ENCODE assay signal across 8 cellular contexts in the genomic region with DNA sequence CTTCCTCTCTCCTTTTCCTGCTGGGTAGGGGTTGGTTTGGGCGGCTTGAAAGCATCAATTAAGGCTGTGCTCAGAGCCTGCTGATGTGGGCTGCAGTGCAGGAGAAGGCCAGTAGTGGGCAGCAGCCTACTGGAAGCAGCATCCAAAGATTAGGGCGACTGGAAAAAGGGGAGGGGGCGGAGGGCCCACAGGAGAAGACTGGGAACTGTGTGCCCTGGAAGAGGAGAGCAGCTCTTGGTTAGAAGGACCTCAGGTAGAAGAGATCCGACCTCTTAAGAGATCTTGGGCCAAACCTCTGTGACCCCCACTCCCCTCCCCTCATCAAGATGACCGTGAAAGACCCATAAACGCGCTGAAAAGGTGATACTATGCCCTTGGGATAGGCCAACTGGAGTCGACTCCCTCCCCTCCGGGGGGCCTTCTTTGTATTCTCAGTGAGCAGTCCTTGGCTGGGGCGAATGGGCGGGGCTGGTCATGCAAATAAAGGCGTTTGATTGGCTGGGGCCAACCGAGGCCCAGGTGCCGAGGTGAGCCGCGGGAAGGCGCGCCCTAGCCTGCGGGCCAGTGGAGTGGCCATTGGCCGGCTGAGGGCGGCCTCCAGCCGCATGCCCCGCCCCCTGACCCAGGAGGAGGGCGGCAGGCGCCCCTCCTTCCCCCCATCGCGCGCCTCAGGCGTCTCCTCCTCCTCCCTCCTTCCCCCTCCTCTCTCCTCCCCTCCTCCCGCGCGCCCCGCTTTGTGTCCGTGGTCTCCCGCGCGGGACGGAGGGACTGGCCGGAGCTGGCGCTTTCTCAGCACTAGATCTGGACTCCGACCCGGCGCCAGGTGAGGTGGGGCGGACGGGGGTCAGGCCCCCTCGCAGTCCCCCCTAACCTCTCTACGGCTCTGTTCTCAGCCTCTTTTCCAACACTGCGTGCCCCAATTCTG. TPM values are rescaled to one million over a fixed set of nuclear protein-coding genes. Genes with fewer than 3 reads are reported as not detected.
DNase-seq lines count a peak whose midpoint lies in the region; ATAC-seq, FAIRE-seq and TF ChIP-seq lines count a peak whose summit lies in the region.

No MANE protein-coding gene starts in this region.

- SMC1A ChIA-PET in GM12878 (lab: Charles Lee; ENCODE audit: uncharacterized antibody, unreplicated experiment): no interaction called here

- FAIRE-seq in G401.6 (lab: Jason Lieb, UNC) (peak; percentile 93), GM12878 (lab: Jason Lieb, UNC) (peak; percentile 7)

- TF ChIP-seq POLR2A in GM12878 (IDR thresholded peaks at IDR 0.05; ENCODE audit: low read depth, low read length): peak; percentile 23; the same call in 1 of the 2 replicates

- intact Hi-C loops in GM12878 (cut with micrococcal nuclease; ENCODE audit: unreplicated experiment): loop anchor here (1.0 to 2.0 kb wide), 2 partner anchors 100 to 210 kb away; no protein-coding TSS in a partner anchor

- TF ChIP-seq CTCF in GM12878 (IDR thresholded peaks at IDR 0.05 in 2 of 3, conservative IDR thresholded peaks at IDR 0.05 in 1 of 3; ENCODE audit: control insufficient read depth in 2 of 3, extremely low read depth in 1 of 3, insufficient read depth in 1 of 3, low read depth in 3 of 3, low read length in 3 of 3): peak; percentile 78 to 91 (median 80)

- DNase-seq in HCEC 1CT: peak; percentile 43
- peak; percentile 90 for DNase-seq in NCI-H1105 treated with DMSO at 0.1 percent for 48 hours (lab: John Stamatoyannopoulos, UW)
- DNase-seq in T-helper 1 cell: peak; percentile 59 to 80 (median 69)
- no peak for DNase-seq in GM12878 (ENCODE audit: low read depth, low spot score)
- peak; percentile 37 to 40 for DNase-seq in stimulated activated CD4-positive, alpha-beta T cell treated with anti-CD3 and anti-CD28 coated beads, Interleukin-15, amount 100 ng/mL, for 1 hour (ENCODE audit: low read depth in 1 of 2, low spot score in 1 of 2)
- DNase-seq in putamen (ENCODE audit: low spot score): no peak

- 0 out of 2 replicates have a peak overlapping the region, but pooled peaks have one; percentile 25 for H3K27ac ChIP-seq in GM12878 (ENCODE audit: control insufficient read depth, insufficient read depth)

- POLR2A ChIA-PET in GM12878 (lab: Charles Lee): interaction anchor here (0.7 kb wide), 1 partner anchor 1141 kb away, joined by 5 read pairs; no protein-coding TSS in a partner anchor

- TF ChIP-seq RAD21 in GM12878 (IDR thresholded peaks at IDR 0.05; ENCODE audit: insufficient read depth, low read depth, low read length): peak; percentile 71

- H3K9me3 ChIP-seq in GM12878 (replicated peaks; ENCODE audit: control insufficient read depth, insufficient read depth, low read length) (no peaks in the 10 kb centered on the region), iPS-18c (ENCODE audit: control insufficient read depth, insufficient read depth, low read length) (peaks cover 13% of the 10 kb centered on the region)

- H3K4me1 ChIP-seq in GM12878 (ENCODE audit: control insufficient read depth, insufficient read depth, low read length): peaks cover 12% of the 10 kb centered on the region

- peak overlapping the region; percentile 55 for H3K9ac ChIP-seq in GM12878 (ENCODE audit: control insufficient read depth, insufficient read depth, low read length)

- ATAC-seq in GM12878: peak; percentile 84

- H4K20me1 ChIP-seq in GM12878 (ENCODE audit: control insufficient read depth, insufficient read depth): no peaks in the 10 kb centered on the region

- no TSS peak for BruUV-seq in GM12878 (replicated peaks; lab: Mats Ljungman, UMichigan)

- in situ Hi-C loops in GM12878 (cut with MboI): loop anchor here (10.0 kb wide), 1 partner anchor 210 kb away; no protein-coding TSS in a partner anchor

- CTCF ChIA-PET in GM12878 (lab: Yijun Ruan, JAX): interaction anchor here (0.6 to 2.2 kb wide), 6 partner anchors 10 to 496 kb away, joined by 3 to 8 read pairs (median 3); no protein-coding TSS in a partner anchor

- H3K4me3 ChIP-seq in GM12878 (peak overlapping the region; percentile 61), iPS-18c (ENCODE audit: insufficient read depth, low read depth, low read length) (peak overlapping the region; percentile 87)

- no peak for TF ChIP-seq EP300 in GM12878 (IDR thresholded peaks at IDR 0.05; ENCODE audit: borderline replicate concordance in 1 of 2, control insufficient read depth in 1 of 2, low read depth in 2 of 2, low read length in 2 of 2)

- RAD21 ChIA-PET in GM12878 (lab: Charles Lee; ENCODE audit: unreplicated experiment): interaction anchor here (0.6 to 1.3 kb wide), 3 partner anchors 16 to 116 kb away, joined by 3 read pairs; no protein-coding TSS in a partner anchor

- H3K27me3 ChIP-seq in GM12878 (replicated peaks in 1 of 2; ENCODE audit: control insufficient read depth in 2 of 2, insufficient read depth in 2 of 2, low read length in 1 of 2): no peaks in the 10 kb centered on the region

- H3K4me2 ChIP-seq in GM12878 (ENCODE audit: control insufficient read depth, insufficient read depth): peak overlapping the region; percentile 47

- 17% methylated on average over 30 of the region's 48 CpGs for WGBS in GM12878 (ENCODE audit: insufficient coverage, insufficient replicate concordance, low lambda C conversion rate, missing lambda C conversion rate)

- H2AFZ ChIP-seq in GM12878 (ENCODE audit: control insufficient read depth, low read depth, low read length): peak overlapping the region; percentile 30

- H3K79me2 ChIP-seq in GM12878 (ENCODE audit: control insufficient read depth, insufficient read depth, low read length): no peaks in the 10 kb centered on the region

- H3K36me3 ChIP-seq in GM12878 (ENCODE audit: control insufficient read depth in 2 of 2, insufficient read depth in 2 of 2, low read length in 1 of 2): no peaks in the 10 kb centered on the region

TF ChIP-seq in GM12878, 131 proteins besides CTCF, POLR2A, EP300 and RAD21:
- 0 out of 2 replicates have a peak, but pooled peaks have one; percentile 34 for TF ChIP-seq GATAD2B (conservative IDR thresholded peaks at IDR 0.05; ENCODE audit: low read depth)
- TF ChIP-seq IKZF2 (IDR thresholded peaks at IDR 0.05): peak; percentile 25 to 28; a peak in 1 of 4 replicates
- TF ChIP-seq KDM1A (IDR thresholded peaks at IDR 0.05; ENCODE audit: borderline replicate concordance): no peak
- TF ChIP-seq SMC3 (IDR thresholded peaks at IDR 0.05; ENCODE audit: borderline replicate concordance, low read length): peak; percentile 43; the same call in 1 of the 2 replicates
- TF ChIP-seq RUNX3 (IDR thresholded peaks at IDR 0.05; ENCODE audit: low read length): 0 out of 2 replicates have a peak, but pooled peaks have one; percentile 5
- TF ChIP-seq, protein P1, sequence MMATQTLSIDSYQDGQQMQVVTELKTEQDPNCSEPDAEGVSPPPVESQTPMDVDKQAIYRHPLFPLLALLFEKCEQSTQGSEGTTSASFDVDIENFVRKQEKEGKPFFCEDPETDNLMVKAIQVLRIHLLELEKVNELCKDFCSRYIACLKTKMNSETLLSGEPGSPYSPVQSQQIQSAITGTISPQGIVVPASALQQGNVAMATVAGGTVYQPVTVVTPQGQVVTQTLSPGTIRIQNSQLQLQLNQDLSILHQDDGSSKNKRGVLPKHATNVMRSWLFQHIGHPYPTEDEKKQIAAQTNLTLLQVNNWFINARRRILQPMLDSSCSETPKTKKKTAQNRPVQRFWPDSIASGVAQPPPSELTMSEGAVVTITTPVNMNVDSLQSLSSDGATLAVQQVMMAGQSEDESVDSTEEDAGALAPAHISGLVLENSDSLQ (IDR thresholded peaks at IDR 0.05): peak; percentile 56

RNA-seq across cellular contexts. Expression of a gene that starts 10.1 kb away (rescaled TPM):
- total RNA-seq in GM12878 (2013; cell fraction: nucleolus; rRNA removed): 5.6 and 7.5 TPM in 2 replicates
- total RNA-seq in GM12878 (2014; rRNA removed) (3.5 and 4.3 TPM in 2 replicates), GM12878 (2014; rRNA removed; fragmentation: Illumina TruSeq; extraction: Trizol) (4.2 and 5.0 TPM in 2 replicates), GM12878 (2021) (6.2 TPM in 2 replicates)
- polyA plus RNA-seq in GM12878 (2011; ENCODE audit: low read depth): 2.9 TPM
- polyA plus RNA-seq in GM12878 (2011; rRNA removed) (32.2 and 38.1 TPM in 2 replicates), GM12878 (2014; fragmentation: Illumina TruSeq; extraction: Trizol) (8.3 and 15.2 TPM in 2 replicates), GM12878 (2014; fragmentation: Nextera tagmentation; extraction: Ambion mirVana) (1 to 10 TPM; 1.3 to 2.4 TPM), GM12878 (2014; rRNA removed) (3.6 and 7.0 TPM in 2 replicates), GM12878 (2016; fragmentation: Nextera tagmentation; extraction: Ambion mirVana) (1 to 10 TPM; 1.7 to 1.8 TPM)
- polyA plus RNA-seq in GM12878 (2011; cell fraction: cytosol; rRNA removed): 20.1 and 22.7 TPM in 2 replicates
- polyA plus RNA-seq in GM12878 (2011; cell fraction: nucleus; rRNA removed): 21.6 and 21.7 TPM in 2 replicates
- polyA plus RNA-seq in GM12878 (2012): 3.1 and 5.0 TPM in 2 replicates
- 21.2 and 32.7 TPM in 2 replicates for polyA minus RNA-seq in GM12878 (2011; rRNA and poly(A)+ RNA removed)
- 5.5 and 9.5 TPM in 2 replicates for polyA minus RNA-seq in GM12878 (2011; cell fraction: cytosol; rRNA and poly(A)+ RNA removed)
- 5.7 and 6.6 TPM in 2 replicates for polyA minus RNA-seq in GM12878 (2011; cell fraction: nucleus; rRNA and poly(A)+ RNA removed)

RNA-seq across cellular contexts. Expression of a gene that starts 31.6 kb away (rescaled TPM):
- total RNA-seq in GM12878 (2013; cell fraction: nucleolus; rRNA removed): not detected in 2 replicates
- total RNA-seq in GM12878 (2014; rRNA removed) (0.11 TPM in 1 of 2 replicates, not detected in the other), GM12878 (2014; rRNA removed; fragmentation: Illumina TruSeq; extraction: Trizol) (0.09 TPM in 1 of 2 replicates, not detected in the other), GM12878 (2021) (not detected in 2 replicates)
- polyA plus RNA-seq in GM12878 (2011; ENCODE audit: low read depth): not detected
- polyA plus RNA-seq in GM12878 (2011; rRNA removed) (0.04 TPM in 2 replicates), GM12878 (2014; fragmentation: Illumina TruSeq; extraction: Trizol) (not detected in 2 replicates), GM12878 (2014; fragmentation: Nextera tagmentation; extraction: Ambion mirVana) (not detected), GM12878 (2014; rRNA removed) (not detected in 2 replicates), GM12878 (2016; fragmentation: Nextera tagmentation; extraction: Ambion mirVana) (not detected)
- not detected in 2 replicates for polyA plus RNA-seq in GM12878 (2011; cell fraction: cytosol; rRNA removed)
- 0.09 and 0.15 TPM in 2 replicates for polyA plus RNA-seq in GM12878 (2011; cell fraction: nucleus; rRNA removed)
- not detected in 2 replicates for polyA plus RNA-seq in GM12878 (2012)
- 0.10 TPM in 1 of 2 replicates, not detected in the other for polyA minus RNA-seq in GM12878 (2011; rRNA and poly(A)+ RNA removed)
- polyA minus RNA-seq in GM12878 (2011; cell fraction: cytosol; rRNA and poly(A)+ RNA removed): not detected in 2 replicates
- polyA minus RNA-seq in GM12878 (2011; cell fraction: nucleus; rRNA and poly(A)+ RNA removed): 0.38 TPM in 1 of 2 replicates, not detected in the other

Comparison
In these comparisons a context has a peak if more than half of its experiments do, and no peak if none do; other contexts are left out.
1. DNase-seq: peak in HCEC 1CT (single experiment), NCI-H1105 treated with DMSO at 0.1 percent for 48 hours (single experiment), T-helper 1 cell (5 of 5) and stimulated activated CD4-positive, alpha-beta T cell treated with anti-CD3 and anti-CD28 coated beads, Interleukin-15, amount 100 ng/mL, for 1 hour (2 of 2); none in GM12878 (single experiment) and putamen (single experiment).